Comparison of ENCODE assay signal across 26 cellular contexts in the genomic region with DNA sequence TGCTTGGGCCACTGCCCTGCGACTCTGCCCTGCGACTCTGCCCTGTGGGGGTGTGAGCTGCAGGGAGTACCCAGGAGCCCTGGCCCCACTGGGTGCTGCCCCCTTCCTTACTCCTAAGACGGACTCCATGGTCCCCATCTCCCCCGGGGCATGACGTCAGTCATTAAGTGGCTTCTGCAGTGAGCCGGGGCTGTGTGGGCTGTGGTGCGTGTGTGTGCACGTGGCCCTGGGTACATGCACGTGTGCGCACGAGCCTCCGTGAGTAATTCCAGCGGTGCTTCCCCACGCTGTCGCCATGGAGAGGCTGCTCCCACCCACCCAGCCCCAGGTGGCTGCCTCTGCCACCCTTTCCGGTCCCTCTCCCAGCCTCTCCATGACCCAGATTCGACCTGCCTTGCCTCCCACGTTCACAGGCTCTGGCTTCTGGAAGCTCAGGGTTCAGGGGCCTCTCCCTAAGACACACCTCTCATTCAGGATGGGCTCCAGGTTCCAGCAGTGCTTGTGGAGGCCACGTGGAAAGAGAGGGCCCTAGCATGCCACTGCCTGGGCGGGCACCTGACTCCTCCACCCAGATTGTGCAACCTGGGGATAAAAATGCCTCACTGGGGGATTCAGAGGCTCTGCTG.
DNase-seq lines count a peak whose midpoint lies in the region; ATAC-seq and TF ChIP-seq lines count a peak whose summit lies in the region.
"Had no signal": no experiment of that assay in that cellular context is flagged by ENCODE, and none has a peak within 500 bp of the region (broad histone marks: within the 10 kb centered on the region; RNA-seq: fewer than 3 reads in every experiment).

No MANE protein-coding gene starts in this region.

- H3K27ac ChIP-seq in cingulate gyrus (ENCODE audit: low read depth, low read length) (peak overlapping the region; percentile 14), left lung (no peak overlapping the region)
- H3K27ac ChIP-seq: body of pancreas, esophagus muscularis mucosa, gastroesophageal sphincter, neural progenitor cell, psoas muscle had no signal

- ATAC-seq in left lung (peak; percentile 25), GM21786 (IDR thresholded peaks at IDR 0.05; ENCODE audit: unreplicated experiment) (no peak), omental fat pad (ENCODE audit: low FRiP score) (no peak), HG03139 (IDR thresholded peaks at IDR 0.05; ENCODE audit: unreplicated experiment) (no peak), HG02642 (IDR thresholded peaks at IDR 0.05; ENCODE audit: poor library complexity, unreplicated experiment) (no peak)
- ATAC-seq: activated CD4-positive, CD25-positive, alpha-beta regulatory T cell treated with anti-CD3 and anti-CD28 coated beads, Interleukin-2, amount 50 U/mL, for 24 hours; body of pancreas; effector memory CD8-positive, alpha-beta T cell; gastroesophageal sphincter; GM23338; psoas muscle had no signal

- H3K36me3 ChIP-seq in left lung: no peaks in the 10 kb centered on the region
- H3K36me3 ChIP-seq: esophagus muscularis mucosa, gastroesophageal sphincter, neural progenitor cell had no signal

- TF ChIP-seq CTCF in left lung (IDR thresholded peaks at IDR 0.05) (no peak), omental fat pad (IDR thresholded peaks at IDR 0.05) (no peak)

- no peaks in the 10 kb centered on the region for H3K9me3 ChIP-seq in left lung
- H3K9me3 ChIP-seq: body of pancreas, esophagus muscularis mucosa, gastroesophageal sphincter, psoas muscle had no signal

- peaks cover 0 to 15% of the 10 kb centered on the region in 2 donors for H3K27me3 ChIP-seq in left lung
- H3K27me3 ChIP-seq: body of pancreas, neural progenitor cell had no signal

- H3K4me3 ChIP-seq in left lung: no peak overlapping the region
- H3K4me3 ChIP-seq: body of pancreas, esophagus muscularis mucosa, gastroesophageal sphincter, GM23338, neural progenitor cell, psoas muscle, skin epidermis had no signal

- DNase-seq in Daoy (ENCODE audit: low read depth) (peak; percentile 72), HT1080 (ENCODE audit: low read depth) (peak; percentile 11), left lung (no peak), omental fat pad (ENCODE audit: low spot score) (no peak)
- DNase-seq: activated CD8-positive, alpha-beta memory T cell treated with anti-CD3 and anti-CD28 coated beads for 24 hours; activated gamma-delta T cell; activated T-cell treated with anti-CD3 and anti-CD28 coated beads, Interleukin-2, amount 50 U/mL, for 1 hour; body of pancreas; CD4-positive, CD25-positive, alpha-beta regulatory T cell; effector memory CD8-positive, alpha-beta T cell; GDM1; MV-4-11; NCI-H1694 treated with DMSO at 0.1 percent for 48 hours; NCI-H69; psoas muscle; RPMI8226 had no signal

- no peaks in the 10 kb centered on the region for H3K4me1 ChIP-seq in left lung
- H3K4me1 ChIP-seq: body of pancreas, esophagus muscularis mucosa, gastroesophageal sphincter, psoas muscle had no signal

- intact Hi-C loops in left lung (cut with DNase I): no loop called here

Comparison
In these comparisons a context has a peak if more than half of its experiments do, and no peak if none do; other contexts are left out.
1. DNase-seq: peak in Daoy (single experiment) and HT1080 (single experiment); none in left lung (0 of 2) and omental fat pad (single experiment).